Comparison of ENCODE assay signal across 25 cellular contexts in genomic region chr12:1369942-1370620, GRCh38.
DNase-seq lines count a peak whose midpoint lies in the region; ATAC-seq and TF ChIP-seq lines count a peak whose summit lies in the region.
"Had no signal": no experiment of that assay in that cellular context is flagged by ENCODE, and none has a peak within 500 bp of the region (broad histone marks: within the 10 kb centered on the region; RNA-seq: fewer than 3 reads in every experiment).

No MANE protein-coding gene starts in this region.

- TF ChIP-seq EP300 in ovary (IDR thresholded peaks at IDR 0.05): no peak

- intact Hi-C loops in left ventricle myocardium inferior (cut with micrococcal nuclease) (no loop called here), left cardiac atrium (cut with DNase I) (loop anchor here in 1 of 2 donors (5.0 kb wide), 1 partner anchor 63 kb away; no protein-coding TSS in a partner anchor), ovary (cut with DNase I) (no loop called here)

- DNase-seq in left ventricle myocardium inferior (no peak), left cardiac atrium (no peak), SK-N-MC (ENCODE audit: low read depth, low spot score) (peak; percentile 22), fibroblast of villous mesenchyme (ENCODE audit: low read depth) (peak; percentile 49), ovary (no peak), D341Med (ENCODE audit: low spot score) (no peak)
- DNase-seq: activated CD4-positive, alpha-beta T cell treated with anti-CD3 and anti-CD28 coated beads, Interleukin-2, amount 50 U/mL, for 48 hours; activated CD4-positive, CD25-positive, alpha-beta regulatory T cell treated with anti-CD3 and anti-CD28 coated beads, Interleukin-2, amount 50 U/mL, for 72 hours; activated naive CD4-positive, alpha-beta T cell; activated naive CD8-positive, alpha-beta T cell treated with anti-CD3 and anti-CD28 coated beads, Interleukin-2, amount 50 U/mL, for 24 hours; activated T-cell treated with anti-CD3 and anti-CD28 coated beads, Interleukin-2, amount 50 U/mL, for 72 hours; cerebellar nuclear complex; GDM1; NCI-H2107; NCI-H446; OCI-M1; stimulated activated CD4-positive, alpha-beta T cell treated with anti-CD3 and anti-CD28 coated beads, Interleukin-15, amount 100 ng/mL, for 24 hours; transverse colon had no signal

- H3K4me3 ChIP-seq in left ventricle myocardium inferior (no peak overlapping the region), SK-N-MC (peak overlapping the region; percentile 39; the same call in 1 of the 2 replicates), fibroblast of villous mesenchyme (ENCODE audit: low read depth, low read length) (no peak overlapping the region), skeletal muscle tissue (ENCODE audit: low read length in 3 of 3) (no peak overlapping the region), ovary (no peak overlapping the region)
- H3K4me3 ChIP-seq: A549, esophagus muscularis mucosa, left lung, transverse colon had no signal

- H3K9ac ChIP-seq in SK-N-MC (ENCODE audit: insufficient read length) (no peak overlapping the region), skeletal muscle tissue (ENCODE audit: low read depth in 1 of 3, low read length in 3 of 3) (no peak overlapping the region)

- H3K27me3 ChIP-seq in left ventricle myocardium inferior (ENCODE audit: low read depth) (no peaks in the 10 kb centered on the region), skeletal muscle tissue (ENCODE audit: control insufficient read depth in 3 of 3, insufficient read depth in 3 of 3, low read length in 3 of 3) (no peaks in the 10 kb centered on the region), ovary (no peaks in the 10 kb centered on the region)
- H3K27me3 ChIP-seq: esophagus muscularis mucosa, left lung, neutrophil, transverse colon had no signal

- TF ChIP-seq POLR2A in ovary (IDR thresholded peaks at IDR 0.05): no peak

- peaks cover 38% of the 10 kb centered on the region for H3K4me1 ChIP-seq in left ventricle myocardium inferior
- H3K4me1 ChIP-seq in skeletal muscle tissue (ENCODE audit: control insufficient read depth in 3 of 3, insufficient read depth in 3 of 3, low read length in 3 of 3): peaks cover 6 to 13% (median 10%) of the 10 kb centered on the region in 3 donors
- H3K4me1 ChIP-seq in ovary (ENCODE audit: insufficient read depth): no peaks in the 10 kb centered on the region
- H3K4me1 ChIP-seq: A549 had no signal

- no peak for ATAC-seq in left cardiac atrium
- ATAC-seq in HG03342 (IDR thresholded peaks at IDR 0.05; ENCODE audit: unreplicated experiment): no peak
- ATAC-seq: A549; activated naive CD8-positive, alpha-beta T cell treated with anti-CD3 and anti-CD28 coated beads, Interleukin-2, amount 50 U/mL, for 24 hours; activated T-cell treated with anti-CD3 and anti-CD28 coated beads, Interleukin-2, amount 50 U/mL, for 72 hours; stimulated activated memory B cell treated with anti-CD40 and anti-IgM and Interleukin-4, amounts not matched to agents 10 μg/mL and 1 μg/mL and 100 μg/mL, for 72 hours had no signal

- no peak for TF ChIP-seq CTCF in left ventricle myocardium inferior (IDR thresholded peaks at IDR 0.05; ENCODE audit: borderline replicate concordance)
- TF ChIP-seq CTCF in fibroblast of villous mesenchyme (IDR thresholded peaks at IDR 0.05; ENCODE audit: insufficient read depth, low read depth, low read length): no peak
- no peak for TF ChIP-seq CTCF in ovary (IDR thresholded peaks at IDR 0.05)

- WGBS in ovary, 3 donors: 91 to 96% (median 96%) methylated on average over 1 of the region's 1 CpG

- H3K36me3 ChIP-seq in left ventricle myocardium inferior (peaks cover 10% of the 10 kb centered on the region), SK-N-MC (ENCODE audit: insufficient read depth, low read length) (no peaks in the 10 kb centered on the region; the same call in 1 of the 2 replicates), skeletal muscle tissue (ENCODE audit: control insufficient read depth in 3 of 3, insufficient read depth in 3 of 3, low read length in 3 of 3) (peaks cover 0 to 3% (median 0%) of the 10 kb centered on the region in 3 donors), ovary (no peaks in the 10 kb centered on the region)
- H3K36me3 ChIP-seq: left lung, neutrophil had no signal

- H3K27ac ChIP-seq in left ventricle myocardium inferior (replicated peaks) (peak overlapping the region; percentile 74), SK-N-MC (peak overlapping the region; percentile 33; the same call in 1 of the 2 replicates), skeletal muscle tissue (ENCODE audit: low read depth, low read length) (peak overlapping the region; percentile 61), ovary (no peak overlapping the region)
- H3K27ac ChIP-seq: A549, esophagus muscularis mucosa, neutrophil, transverse colon had no signal

- no peaks in the 10 kb centered on the region for H3K9me3 ChIP-seq in left ventricle myocardium inferior (replicated peaks)
- no peaks in the 10 kb centered on the region; the same call in 1 of the 2 replicates for H3K9me3 ChIP-seq in SK-N-MC (ENCODE audit: low read depth, low read length)
- no peaks in the 10 kb centered on the region for H3K9me3 ChIP-seq in skeletal muscle tissue (ENCODE audit: control insufficient read depth in 3 of 3, low read length in 3 of 3)
- no peaks in the 10 kb centered on the region for H3K9me3 ChIP-seq in ovary
- H3K9me3 ChIP-seq: A549, esophagus muscularis mucosa, left lung, neutrophil, transverse colon had no signal

Comparison
In these comparisons a context has a peak if more than half of its experiments do, and no peak if none do; other contexts are left out.
1. DNase-seq: peak in SK-N-MC (single experiment) and fibroblast of villous mesenchyme (single experiment); none in left ventricle myocardium inferior (single experiment), left cardiac atrium (single experiment), ovary (0 of 5) and D341Med (single experiment).
2. H3K27ac ChIP-seq: peak in left ventricle myocardium inferior (single experiment), SK-N-MC (single experiment) and skeletal muscle tissue (single experiment); none in ovary (0 of 2).